10 cellular contexts compared by ENCODE assay signal in genomic region chr20:8423482-8423881, GRCh38.
"Had no signal": no experiment of that assay in that cellular context is flagged by ENCODE, and none has a peak within 500 bp of the region (broad histone marks: within the 10 kb centered on the region; RNA-seq: fewer than 3 reads in every experiment).

No MANE protein-coding gene starts in this region.

- ATAC-seq: esophagus mucosa, left lobe of liver, psoas muscle, sciatic nerve had no signal

- H3K4me3 ChIP-seq: coronary artery, psoas muscle, spleen, upper lobe of left lung had no signal

- H3K27me3 ChIP-seq: spleen, upper lobe of left lung had no signal

- H3K9me3 ChIP-seq: psoas muscle, spleen, upper lobe of left lung had no signal

- DNase-seq: activated CD4-positive, alpha-beta T cell treated with anti-CD3 and anti-CD28 coated beads, Interleukin-2, amount 10 ng/mL, durations not matched to agents 7 days and 5 days; activated gamma-delta T cell treated with Interleukin-2 at 50 U/mL for 16 hours; amniotic stem cell; psoas muscle; spleen; upper lobe of left lung had no signal

- H3K27ac ChIP-seq: coronary artery, psoas muscle, spleen, upper lobe of left lung had no signal

- H3K36me3 ChIP-seq: spleen, upper lobe of left lung had no signal
